ENCODE assay signal across 30 cellular contexts in genomic region chr16:80665356-80665755, GRCh38.
"Had no signal": no experiment of that assay in that cellular context is flagged by ENCODE, and none has a peak within 500 bp of the region (broad histone marks: within the 10 kb centered on the region; RNA-seq: fewer than 3 reads in every experiment).

No MANE protein-coding gene starts in this region.

- H3K27me3 Mint-ChIP-seq: activated CD4-positive, alpha-beta memory T cell treated with anti-CD3 and anti-CD28 coated beads for 36 hours; activated CD8-positive, alpha-beta T cell treated with anti-CD3 and anti-CD28 coated beads for 36 hours; activated naive CD8-positive, alpha-beta T cell treated with anti-CD3 and anti-CD28 coated beads for 36 hours; activated T-cell treated with anti-CD3 and anti-CD28 coated beads, Interleukin-2, amount 50 U/mL, for 24 hours; activated T-helper 17 cell treated with anti-CD3 and anti-CD28 coated beads, Interleukin-2, amount 50 U/mL, for 72 hours; T-cell had no signal

- ATAC-seq: activated CD8-positive, alpha-beta T cell treated with anti-CD3 and anti-CD28 coated beads for 36 hours; activated naive CD4-positive, alpha-beta T cell treated with anti-CD3 and anti-CD28 coated beads, Interleukin-2, amount 50 U/mL, for 72 hours; activated T-helper 17 cell treated with anti-CD3 and anti-CD28 coated beads, Interleukin-2, amount 50 U/mL, for 72 hours; body of pancreas; T-cell had no signal

- H3K4me3 Mint-ChIP-seq: activated B cell treated with CpG ODN at 0.5 μM for 24 hours; activated CD4-positive, alpha-beta memory T cell treated with anti-CD3 and anti-CD28 coated beads for 36 hours; activated CD8-positive, alpha-beta T cell treated with anti-CD3 and anti-CD28 coated beads for 36 hours; activated naive CD4-positive, alpha-beta T cell treated with anti-CD3 and anti-CD28 coated beads for 36 hours; activated naive CD8-positive, alpha-beta T cell treated with anti-CD3 and anti-CD28 coated beads for 36 hours; activated T-cell treated with anti-CD3 and anti-CD28 coated beads, Interleukin-2, amount 50 U/mL, for 24 hours; activated T-helper 17 cell treated with anti-CD3 and anti-CD28 coated beads, Interleukin-2, amount 50 U/mL, for 72 hours; T-cell; T-helper 2 cell treated with Interferon-gamma antibody and Interleukin-4, amounts not matched to agents 5 μg/mL and 100 μg/mL, for 36 hours had no signal

- H3K36me3 ChIP-seq: adrenal gland, brain microvascular endothelial cell, breast epithelium had no signal

- H3K9me3 ChIP-seq: adrenal gland, body of pancreas had no signal

- H3K4me3 ChIP-seq: adrenal gland, body of pancreas, breast epithelium had no signal

- H3K27ac ChIP-seq: adrenal gland, body of pancreas, brain microvascular endothelial cell, breast epithelium, VCaP had no signal

- H3K27me3 ChIP-seq: adrenal gland, body of pancreas, brain microvascular endothelial cell, breast epithelium had no signal

- H3K27ac Mint-ChIP-seq: activated B cell treated with CpG ODN at 0.5 μM for 24 hours; activated CD4-positive, alpha-beta memory T cell treated with anti-CD3 and anti-CD28 coated beads for 36 hours; activated CD8-positive, alpha-beta T cell treated with anti-CD3 and anti-CD28 coated beads for 36 hours; activated naive CD4-positive, alpha-beta T cell treated with anti-CD3 and anti-CD28 coated beads for 36 hours; activated naive CD8-positive, alpha-beta T cell treated with anti-CD3 and anti-CD28 coated beads for 36 hours; activated T-cell treated with anti-CD3 and anti-CD28 coated beads, Interleukin-2, amount 50 U/mL, for 24 hours; activated T-helper 17 cell treated with anti-CD3 and anti-CD28 coated beads, Interleukin-2, amount 50 U/mL, for 72 hours; T-cell; T-helper 2 cell treated with Interferon-gamma antibody and Interleukin-4, amounts not matched to agents 5 μg/mL and 100 μg/mL, for 36 hours had no signal

- H3K4me1 ChIP-seq: adrenal gland, body of pancreas, breast epithelium had no signal

- DNase-seq: activated B cell treated with CpG ODN at 0.5 μM for 24 hours; activated CD4-positive, alpha-beta memory T cell treated with anti-CD3 and anti-CD28 coated beads for 36 hours; activated CD4-positive, alpha-beta T cell treated with anti-CD3 and anti-CD28 coated beads for 4 hours; activated CD4-positive, alpha-beta T cell treated with anti-CD3 and anti-CD28 coated beads, Interleukin-2, amount 50 U/mL, for 1 hour; activated CD4-positive, alpha-beta T cell treated with anti-CD3 and anti-CD28 coated beads, Interleukin-2, amount 50 U/mL, for 4 hours; activated CD4-positive, CD25-positive, alpha-beta regulatory T cell treated with anti-CD3 and anti-CD28 coated beads, Interleukin-2, amount 50 U/mL, for 72 hours; activated CD8-positive, alpha-beta memory T cell treated with anti-CD3 and anti-CD28 coated beads, Interleukin-2, amount 50 U/mL, for 48 hours; activated CD8-positive, alpha-beta T cell treated with anti-CD3 and anti-CD28 coated beads for 36 hours; activated effector memory CD4-positive, alpha-beta T cell treated with anti-CD3 and anti-CD28 coated beads, Interleukin-2, amount 50 U/mL, for 16 hours; activated gamma-delta T cell treated with Interleukin-2 at 50 U/mL for 16 hours; activated naive CD4-positive, alpha-beta T cell; activated naive CD4-positive, alpha-beta T cell treated with anti-CD3 and anti-CD28 coated beads for 36 hours; activated naive CD4-positive, alpha-beta T cell treated with anti-CD3 and anti-CD28 coated beads, Interleukin-2, amount 50 U/mL, for 16 hours; activated naive CD8-positive, alpha-beta T cell treated with anti-CD3 and anti-CD28 coated beads for 36 hours; activated T-cell treated with anti-CD3 and anti-CD28 coated beads, Interleukin-2, amount 50 U/mL, for 24 hours; activated T-cell treated with anti-CD3 and anti-CD28 coated beads, Interleukin-2, amount 50 U/mL, for 48 hours; adrenal gland; amniotic stem cell; aorta; body of pancreas; brain microvascular endothelial cell; central memory CD4-positive, alpha-beta T cell; T-cell; T-helper 2 cell; T-helper 9 cell had no signal
